ENCODE assay signal across 24 cellular contexts in the genomic region with DNA sequence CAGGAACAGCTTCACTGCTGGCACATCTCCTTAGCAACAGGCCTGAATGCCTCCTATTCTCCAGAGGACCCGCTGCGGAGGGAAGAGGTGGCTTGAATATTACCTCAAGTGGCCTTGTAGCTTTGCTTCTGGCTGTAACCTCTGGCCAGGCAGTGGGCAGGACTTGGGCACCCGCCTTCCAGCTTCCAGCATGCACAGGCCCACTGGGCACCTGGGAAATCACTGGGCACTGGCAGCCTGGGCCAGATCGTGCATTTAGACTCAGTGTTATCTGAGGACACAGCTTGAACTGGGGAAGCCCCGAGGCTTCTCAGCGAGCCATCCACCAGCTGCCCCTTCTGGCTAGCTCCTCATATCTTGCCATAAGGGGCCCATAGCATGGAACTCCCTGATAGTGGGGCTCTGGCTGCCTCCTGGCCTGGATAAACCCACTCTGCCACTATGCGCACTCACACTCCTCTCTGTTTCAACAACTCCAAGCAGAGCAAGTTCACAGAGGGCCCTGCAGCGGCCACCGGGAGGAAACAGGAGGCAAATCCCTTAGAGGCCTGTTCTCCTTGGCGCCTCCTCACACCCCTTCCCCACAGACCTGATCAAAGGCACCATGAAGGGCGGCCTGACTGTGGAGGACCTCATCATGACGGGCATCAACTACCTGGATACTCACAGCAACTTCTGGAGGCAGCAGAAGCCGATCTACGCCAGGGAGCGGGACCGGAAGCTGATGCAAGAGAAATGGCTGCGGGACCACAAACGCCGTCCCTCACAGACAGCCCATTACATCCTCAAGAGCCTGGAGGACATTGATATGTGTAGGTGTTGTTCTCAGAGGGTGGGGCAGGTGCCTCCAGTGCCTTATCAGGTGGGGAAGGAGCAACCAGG. TPM values are rescaled to one million over a fixed set of nuclear protein-coding genes. Genes with fewer than 3 reads are reported as not detected.
A peak's percentile ranks its signal among the peaks of the same experiment; 100 is the strongest.
DNase-seq lines count a peak whose midpoint lies in the region; ATAC-seq and TF ChIP-seq lines count a peak whose summit lies in the region.
"Had no signal": no experiment of that assay in that cellular context is flagged by ENCODE, and none has a peak within 500 bp of the region (broad histone marks: within the 10 kb centered on the region; RNA-seq: fewer than 3 reads in every experiment).

No MANE protein-coding gene starts in this region.

- peaks cover 24% of the 10 kb centered on the region for H3K4me1 ChIP-seq in KMS-11 (ENCODE audit: low read depth, poor library complexity, severe bottlenecking)
- H3K4me1 ChIP-seq in stomach, result peaks cover 0 to 4% (median 0%) of the 10 kb centered on the region in 4 donors
- H3K4me1 ChIP-seq in thyroid gland, result peaks cover 7% of the 10 kb centered on the region in 2 donors
- H3K4me1 ChIP-seq: foreskin keratinocyte had no signal

- no peak for TF ChIP-seq CTCF in KMS-11 (conservative IDR thresholded peaks at IDR 0.05; ENCODE audit: low read depth, low read length)
- 0 out of 2 replicates have a peak, but pooled peaks have one; percentile 2 for TF ChIP-seq CTCF in WERI-Rb-1 (IDR thresholded peaks at IDR 0.05; ENCODE audit: low read depth, low read length)
- no peak for TF ChIP-seq CTCF in stomach (IDR thresholded peaks at IDR 0.05)
- TF ChIP-seq CTCF in thyroid gland (IDR thresholded peaks at IDR 0.05), result no peak

- H3K4me2 ChIP-seq in KMS-11, result peak overlapping the region; percentile 43; the same call in 1 of the 2 replicates
- H3K4me2 ChIP-seq: GM23338 had no signal

- TF ChIP-seq POLR2A in stomach (IDR thresholded peaks at IDR 0.05) (no peak), thyroid gland (IDR thresholded peaks at IDR 0.05) (no peak)

- peak; percentile 94 for ATAC-seq in left ventricle myocardium superior
- no peak for ATAC-seq in GM21529 (IDR thresholded peaks at IDR 0.05; ENCODE audit: unreplicated experiment)
- ATAC-seq: foreskin keratinocyte; GM23338; natural killer cell; stimulated activated memory B cell treated with anti-CD40 and anti-IgM and Interleukin-4, amounts not matched to agents 10 μg/mL and 1 μg/mL and 100 μg/mL, for 72 hours had no signal

- no peak for TF ChIP-seq EP300 in stomach (IDR thresholded peaks at IDR 0.05)

- H3K79me2 ChIP-seq in KMS-11 (ENCODE audit: insufficient read depth, low read depth), result no peaks in the 10 kb centered on the region

- H3K27me3 ChIP-seq in KMS-11 (ENCODE audit: insufficient read depth, low read depth), result no peaks in the 10 kb centered on the region
- no peaks in the 10 kb centered on the region for H3K27me3 ChIP-seq in WERI-Rb-1 (ENCODE audit: insufficient read depth, low read depth, severe bottlenecking)
- no peaks in the 10 kb centered on the region for H3K27me3 ChIP-seq in stomach
- no peaks in the 10 kb centered on the region for H3K27me3 ChIP-seq in thyroid gland
- H3K27me3 ChIP-seq: foreskin keratinocyte, ovary had no signal

- H3K9ac ChIP-seq in KMS-11, result no peak overlapping the region

- intact Hi-C loops in left ventricle myocardium superior (cut with micrococcal nuclease), result no loop called here
- intact Hi-C loops in stomach (cut with DNase I; ENCODE audit: low total_unique reads), result no loop called here
- intact Hi-C loops in thyroid gland (cut with DNase I), result no loop called here

- 62 to 83% (median 80%) methylated on average over 15 to 19 of the region's 19 CpGs for WGBS in stomach, 5 donors
- WGBS in thyroid gland, 2 donors, result 94 to 95% methylated on average over 17 to 18 of the region's 19 CpGs

- no peak overlapping the region for H3K27ac ChIP-seq in KMS-11
- peak overlapping the region; percentile 63 for H3K27ac ChIP-seq in WERI-Rb-1
- no peak overlapping the region for H3K27ac ChIP-seq in stomach
- H3K27ac ChIP-seq in thyroid gland, result no peak overlapping the region
- H3K27ac ChIP-seq: epithelial cell of prostate, foreskin keratinocyte, ovary had no signal

- H3K9me3 ChIP-seq in WERI-Rb-1 (ENCODE audit: severe bottlenecking) (no peaks in the 10 kb centered on the region), stomach (no peaks in the 10 kb centered on the region), thyroid gland (no peaks in the 10 kb centered on the region)
- H3K9me3 ChIP-seq: ovary had no signal

- no peak overlapping the region for H2AFZ ChIP-seq in KMS-11 (ENCODE audit: low read depth)
- H2AFZ ChIP-seq: GM23338 had no signal

- no peaks in the 10 kb centered on the region for H3K36me3 ChIP-seq in KMS-11 (ENCODE audit: insufficient read depth)
- H3K36me3 ChIP-seq in WERI-Rb-1, result peaks cover 14% of the 10 kb centered on the region
- peaks cover 0 to 47% (median 13%) of the 10 kb centered on the region in 4 donors for H3K36me3 ChIP-seq in stomach
- H3K36me3 ChIP-seq in thyroid gland, result peaks cover 0 to 5% of the 10 kb centered on the region in 2 donors
- H3K36me3 ChIP-seq: ovary had no signal

- H3K4me3 ChIP-seq in KMS-11 (IDR thresholded peaks at IDR 0.05; ENCODE audit: insufficient read depth, low read depth, low read length) (no peak overlapping the region), WERI-Rb-1 (ENCODE audit: low read depth, low read length) (no peak overlapping the region), stomach (no peak overlapping the region), thyroid gland (replicated peaks in 1 of 3) (no peak overlapping the region)
- H3K4me3 ChIP-seq: GM23338, ovary had no signal

- H4K20me1 ChIP-seq in KMS-11 (ENCODE audit: insufficient read depth), result no peaks in the 10 kb centered on the region

- DNase-seq in WERI-Rb-1 (peak; percentile 56), left ventricle myocardium superior (peak; percentile 80), stomach (peak; percentile 49), thyroid gland (no peak), HT-29 (ENCODE audit: low spot score) (no peak)
- DNase-seq: activated CD4-positive, alpha-beta memory T cell treated with anti-CD3 and anti-CD28 coated beads for 36 hours; activated CD4-positive, CD25-positive, alpha-beta regulatory T cell; activated naive CD4-positive, alpha-beta T cell treated with anti-CD3 and anti-CD28 coated beads for 36 hours; activated T-cell treated with anti-CD3 and anti-CD28 coated beads, Interleukin-2, amount 50 U/mL, for 1 hour; CD8-positive, alpha-beta memory T cell; central memory CD4-positive, alpha-beta T cell; DND-41; foreskin keratinocyte; MV-4-11; natural killer cell; NCI-H2029 treated with DMSO at 0.1 percent for 48 hours; NCI-H510A treated with DMSO at 0.1 percent for 48 hours; ovary; stimulated activated CD4-positive, alpha-beta T cell treated with anti-CD3 and anti-CD28 coated beads, Interleukin-1b, Interleukin-23, amount 100 ng/mL, for 48 hours had no signal

RNA-seq across cellular contexts. Expression of a gene that starts 7.8 kb away (rescaled TPM):
- 0.52 TPM for total RNA-seq in left ventricle myocardium superior
- 1 to 10 TPM in 1 of 5 donors, not detected in 4; 1.3 TPM for total RNA-seq in stomach
- 1 to 10 TPM in 1 of 3 donors, under 1 TPM in 2; 0.78 to 2.1 (median 0.81) TPM for polyA plus RNA-seq in stomach
- total RNA-seq in thyroid gland, result 1 to 10 TPM; 3.0 to 8.2 (median 3.8) TPM
- total RNA-seq in HT-29 (2014; rRNA removed; shearing (Covaris generic)), result 0.55 and 0.64 TPM in 2 replicates

RNA-seq across cellular contexts. Expression of a gene that starts 19.5 kb away (rescaled TPM):
- total RNA-seq in left ventricle myocardium superior (24.5 TPM), stomach (100 to 1,000 TPM in 1 of 5 donors, 10 to 100 TPM in 4; 29.8 to 121 (median 48.7) TPM), thyroid gland (10 to 100 TPM; 62.6 to 85.2 (median 78.8) TPM)
- polyA plus RNA-seq in stomach, result 10 to 100 TPM; 19.8 to 23.8 (median 23.5) TPM
- total RNA-seq in HT-29 (2014; rRNA removed; shearing (Covaris generic)), result 185 and 194 TPM in 2 replicates

RNA-seq across cellular contexts. Expression of a gene that starts 28.4 kb away (rescaled TPM):
- total RNA-seq in left ventricle myocardium superior (28.6 TPM), stomach (10 to 100 TPM; 21.0 to 47.2 (median 30.7) TPM), thyroid gland (10 to 100 TPM; 41.8 to 65.2 (median 53.8) TPM)
- polyA plus RNA-seq in stomach, result 10 to 100 TPM; 27.3 to 29.1 (median 29.0) TPM
- total RNA-seq in HT-29 (2014; rRNA removed; shearing (Covaris generic)), result 73.2 and 88.3 TPM in 2 replicates

Comparison
In these comparisons a context has a peak if more than half of its experiments do, and no peak if none do; other contexts are left out.
1. DNase-seq: peak in WERI-Rb-1 (single experiment), left ventricle myocardium superior (single experiment) and stomach (single experiment); none in thyroid gland (0 of 2) and HT-29 (single experiment).